1 cellular context compared by ENCODE assay signal in the genomic region with DNA sequence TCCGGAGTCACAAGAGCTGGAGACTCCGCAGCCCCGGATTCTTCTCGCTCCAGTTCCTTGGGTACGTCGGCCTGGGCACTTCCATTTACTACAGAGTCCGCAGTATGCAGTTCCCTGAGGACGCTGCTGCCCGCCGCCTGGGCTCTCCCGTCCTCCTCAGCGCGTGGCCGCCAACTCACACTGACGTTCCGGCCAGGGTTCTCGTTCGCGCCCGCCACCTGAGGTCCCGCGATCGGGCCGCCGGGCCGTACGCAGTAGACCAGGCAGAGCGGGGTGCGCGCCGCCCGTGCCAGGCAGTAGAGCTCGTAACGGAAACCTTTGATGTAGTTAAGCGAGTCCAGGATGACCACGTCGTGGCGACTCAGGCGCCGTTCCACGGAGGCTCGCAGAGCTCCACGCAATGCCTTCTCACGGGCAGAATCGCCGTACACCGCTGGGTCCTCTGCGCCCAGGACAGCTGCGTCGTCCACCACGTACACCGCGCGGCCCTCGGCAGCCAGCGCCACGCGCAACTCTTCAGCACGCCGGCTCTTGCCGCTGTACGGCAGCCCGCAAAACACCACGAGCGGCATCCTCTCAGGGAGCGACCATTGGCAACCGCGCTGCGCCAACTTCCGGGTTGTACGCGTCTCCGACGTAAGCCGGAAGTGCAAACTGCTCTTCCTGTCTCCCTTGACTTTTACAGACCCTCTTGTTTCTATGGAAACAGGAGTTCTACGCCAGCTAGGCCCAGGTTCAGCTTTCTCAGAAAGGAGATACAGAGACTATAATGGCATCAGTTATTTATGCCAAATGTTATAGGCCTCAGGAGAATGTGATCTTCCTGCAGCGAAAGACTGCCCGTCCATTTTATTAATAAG.
TF ChIP-seq lines count a peak whose summit lies in the region.

Gene KTI12 (minus strand): TSS at position 621 of the 860 bp plus-strand sequence. CDS start 49 bp downstream, at position 572.

TF ChIP-seq in K562, 482 proteins besides CTCF, POLR2A, EP300 and RAD21 (continued from another document and continues in another):
- TF ChIP-seq, protein P1, sequence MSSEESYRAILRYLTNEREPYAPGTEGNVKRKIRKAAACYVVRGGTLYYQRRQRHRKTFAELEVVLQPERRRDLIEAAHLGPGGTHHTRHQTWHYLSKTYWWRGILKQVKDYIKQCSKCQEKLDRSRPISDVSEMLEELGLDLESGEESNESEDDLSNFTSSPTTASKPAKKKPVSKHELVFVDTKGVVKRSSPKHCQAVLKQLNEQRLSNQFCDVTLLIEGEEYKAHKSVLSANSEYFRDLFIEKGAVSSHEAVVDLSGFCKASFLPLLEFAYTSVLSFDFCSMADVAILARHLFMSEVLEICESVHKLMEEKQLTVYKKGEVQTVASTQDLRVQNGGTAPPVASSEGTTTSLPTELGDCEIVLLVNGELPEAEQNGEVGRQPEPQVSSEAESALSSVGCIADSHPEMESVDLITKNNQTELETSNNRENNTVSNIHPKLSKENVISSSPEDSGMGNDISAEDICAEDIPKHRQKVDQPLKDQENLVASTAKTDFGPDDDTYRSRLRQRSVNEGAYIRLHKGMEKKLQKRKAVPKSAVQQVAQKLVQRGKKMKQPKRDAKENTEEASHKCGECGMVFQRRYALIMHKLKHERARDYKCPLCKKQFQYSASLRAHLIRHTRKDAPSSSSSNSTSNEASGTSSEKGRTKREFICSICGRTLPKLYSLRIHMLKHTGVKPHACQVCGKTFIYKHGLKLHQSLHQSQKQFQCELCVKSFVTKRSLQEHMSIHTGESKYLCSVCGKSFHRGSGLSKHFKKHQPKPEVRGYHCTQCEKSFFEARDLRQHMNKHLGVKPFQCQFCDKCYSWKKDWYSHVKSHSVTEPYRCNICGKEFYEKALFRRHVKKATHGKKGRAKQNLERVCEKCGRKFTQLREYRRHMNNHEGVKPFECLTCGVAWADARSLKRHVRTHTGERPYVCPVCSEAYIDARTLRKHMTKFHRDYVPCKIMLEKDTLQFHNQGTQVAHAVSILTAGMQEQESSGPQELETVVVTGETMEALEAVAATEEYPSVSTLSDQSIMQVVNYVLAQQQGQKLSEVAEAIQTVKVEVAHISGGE (CRISPR knock-in tag; IDR thresholded peaks at IDR 0.05), result peak in 1 of 3 experiments; percentile 86; a peak in 2 of 6 replicates
- no peak for TF ChIP-seq SMC3 (conservative IDR thresholded peaks at IDR 0.05; ENCODE audit: insufficient read depth, low read depth, low read length)
- peak; percentile 84 for TF ChIP-seq MYC (IDR thresholded peaks at IDR 0.05; ENCODE audit: low read depth, low read length)
- peak; percentile 84; the same call in 1 of the 2 replicates for TF ChIP-seq MYC (CRISPR knock-in tag; IDR thresholded peaks at IDR 0.05; ENCODE audit: borderline replicate concordance, low read depth)
- TF ChIP-seq SIN3B (IDR thresholded peaks at IDR 0.05; ENCODE audit: low read depth), result peak; percentile 67; the same call in 1 of the 2 replicates
- peak; percentile 93 for TF ChIP-seq GABPB1 (CRISPR knock-in tag; IDR thresholded peaks at IDR 0.05)
- TF ChIP-seq CEBPG (CRISPR knock-in tag; IDR thresholded peaks at IDR 0.05), result peak; percentile 67
- no peak for TF ChIP-seq CEBPG (tag; conservative IDR thresholded peaks at IDR 0.05 in 1 of 2, IDR thresholded peaks at IDR 0.05 in 1 of 2)
- peak; percentile 52 for TF ChIP-seq NEUROD1 (IDR thresholded peaks at IDR 0.05; ENCODE audit: borderline replicate concordance, low read depth, low read length, partially characterized antibody)
- TF ChIP-seq NFE2L1 (tag; IDR thresholded peaks at IDR 0.05; ENCODE audit: borderline replicate concordance, low read depth), result no peak
- TF ChIP-seq, protein P2, sequence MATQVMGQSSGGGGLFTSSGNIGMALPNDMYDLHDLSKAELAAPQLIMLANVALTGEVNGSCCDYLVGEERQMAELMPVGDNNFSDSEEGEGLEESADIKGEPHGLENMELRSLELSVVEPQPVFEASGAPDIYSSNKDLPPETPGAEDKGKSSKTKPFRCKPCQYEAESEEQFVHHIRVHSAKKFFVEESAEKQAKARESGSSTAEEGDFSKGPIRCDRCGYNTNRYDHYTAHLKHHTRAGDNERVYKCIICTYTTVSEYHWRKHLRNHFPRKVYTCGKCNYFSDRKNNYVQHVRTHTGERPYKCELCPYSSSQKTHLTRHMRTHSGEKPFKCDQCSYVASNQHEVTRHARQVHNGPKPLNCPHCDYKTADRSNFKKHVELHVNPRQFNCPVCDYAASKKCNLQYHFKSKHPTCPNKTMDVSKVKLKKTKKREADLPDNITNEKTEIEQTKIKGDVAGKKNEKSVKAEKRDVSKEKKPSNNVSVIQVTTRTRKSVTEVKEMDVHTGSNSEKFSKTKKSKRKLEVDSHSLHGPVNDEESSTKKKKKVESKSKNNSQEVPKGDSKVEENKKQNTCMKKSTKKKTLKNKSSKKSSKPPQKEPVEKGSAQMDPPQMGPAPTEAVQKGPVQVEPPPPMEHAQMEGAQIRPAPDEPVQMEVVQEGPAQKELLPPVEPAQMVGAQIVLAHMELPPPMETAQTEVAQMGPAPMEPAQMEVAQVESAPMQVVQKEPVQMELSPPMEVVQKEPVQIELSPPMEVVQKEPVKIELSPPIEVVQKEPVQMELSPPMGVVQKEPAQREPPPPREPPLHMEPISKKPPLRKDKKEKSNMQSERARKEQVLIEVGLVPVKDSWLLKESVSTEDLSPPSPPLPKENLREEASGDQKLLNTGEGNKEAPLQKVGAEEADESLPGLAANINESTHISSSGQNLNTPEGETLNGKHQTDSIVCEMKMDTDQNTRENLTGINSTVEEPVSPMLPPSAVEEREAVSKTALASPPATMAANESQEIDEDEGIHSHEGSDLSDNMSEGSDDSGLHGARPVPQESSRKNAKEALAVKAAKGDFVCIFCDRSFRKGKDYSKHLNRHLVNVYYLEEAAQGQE (CRISPR knock-in tag; IDR thresholded peaks at IDR 0.05; ENCODE audit: low read depth), result peak; percentile 79; the same call in 1 of the 2 replicates
- TF ChIP-seq SP1 (CRISPR knock-in tag; IDR thresholded peaks at IDR 0.05), result peak; percentile 82
- TF ChIP-seq ZNF77 (CRISPR knock-in tag; IDR thresholded peaks at IDR 0.05), result 0 out of 2 replicates have a peak, but pooled peaks have one; percentile 11
- TF ChIP-seq NBN (IDR thresholded peaks at IDR 0.05; ENCODE audit: low read depth), result peak; percentile 19; the same call in 1 of the 2 replicates
- 0 out of 2 replicates have a peak, but pooled peaks have one; percentile 10 for TF ChIP-seq ZNF583 (CRISPR knock-in tag; IDR thresholded peaks at IDR 0.05)
- peak; percentile 16; the same call in 1 of the 2 replicates for TF ChIP-seq SNIP1 (IDR thresholded peaks at IDR 0.05; ENCODE audit: low read depth)
- TF ChIP-seq POLR3G (IDR thresholded peaks at IDR 0.05; ENCODE audit: extremely low read depth, insufficient read length, insufficient replicate concordance), result no peak
- TF ChIP-seq, protein P3, sequence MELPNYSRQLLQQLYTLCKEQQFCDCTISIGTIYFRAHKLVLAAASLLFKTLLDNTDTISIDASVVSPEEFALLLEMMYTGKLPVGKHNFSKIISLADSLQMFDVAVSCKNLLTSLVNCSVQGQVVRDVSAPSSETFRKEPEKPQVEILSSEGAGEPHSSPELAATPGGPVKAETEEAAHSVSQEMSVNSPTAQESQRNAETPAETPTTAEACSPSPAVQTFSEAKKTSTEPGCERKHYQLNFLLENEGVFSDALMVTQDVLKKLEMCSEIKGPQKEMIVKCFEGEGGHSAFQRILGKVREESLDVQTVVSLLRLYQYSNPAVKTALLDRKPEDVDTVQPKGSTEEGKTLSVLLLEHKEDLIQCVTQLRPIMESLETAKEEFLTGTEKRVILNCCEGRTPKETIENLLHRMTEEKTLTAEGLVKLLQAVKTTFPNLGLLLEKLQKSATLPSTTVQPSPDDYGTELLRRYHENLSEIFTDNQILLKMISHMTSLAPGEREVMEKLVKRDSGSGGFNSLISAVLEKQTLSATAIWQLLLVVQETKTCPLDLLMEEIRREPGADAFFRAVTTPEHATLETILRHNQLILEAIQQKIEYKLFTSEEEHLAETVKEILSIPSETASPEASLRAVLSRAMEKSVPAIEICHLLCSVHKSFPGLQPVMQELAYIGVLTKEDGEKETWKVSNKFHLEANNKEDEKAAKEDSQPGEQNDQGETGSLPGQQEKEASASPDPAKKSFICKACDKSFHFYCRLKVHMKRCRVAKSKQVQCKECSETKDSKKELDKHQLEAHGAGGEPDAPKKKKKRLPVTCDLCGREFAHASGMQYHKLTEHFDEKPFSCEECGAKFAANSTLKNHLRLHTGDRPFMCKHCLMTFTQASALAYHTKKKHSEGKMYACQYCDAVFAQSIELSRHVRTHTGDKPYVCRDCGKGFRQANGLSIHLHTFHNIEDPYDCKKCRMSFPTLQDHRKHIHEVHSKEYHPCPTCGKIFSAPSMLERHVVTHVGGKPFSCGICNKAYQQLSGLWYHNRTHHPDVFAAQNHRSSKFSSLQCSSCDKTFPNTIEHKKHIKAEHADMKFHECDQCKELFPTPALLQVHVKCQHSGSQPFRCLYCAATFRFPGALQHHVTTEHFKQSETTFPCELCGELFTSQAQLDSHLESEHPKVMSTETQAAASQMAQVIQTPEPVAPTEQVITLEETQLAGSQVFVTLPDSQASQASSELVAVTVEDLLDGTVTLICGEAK (IDR thresholded peaks at IDR 0.05), result peak; percentile 95
- TF ChIP-seq, protein P3 (CRISPR knock-in tag; IDR thresholded peaks at IDR 0.05), result no peak
- 0 out of 2 replicates have a peak, but pooled peaks have one; percentile 60 for TF ChIP-seq THAP7 (CRISPR knock-in tag; IDR thresholded peaks at IDR 0.05)
- TF ChIP-seq CREB1 (IDR thresholded peaks at IDR 0.05), result peak; percentile 87
- peak; percentile 81 for TF ChIP-seq CREB1 (CRISPR knock-in tag; IDR thresholded peaks at IDR 0.05)
- TF ChIP-seq TEAD1 (CRISPR knock-in tag; IDR thresholded peaks at IDR 0.05), result 0 out of 4 replicates have a peak, but pooled peaks of 1 of the 2 experiments have one; percentile 80
- no peak for TF ChIP-seq ZNF764 (CRISPR knock-in tag; IDR thresholded peaks at IDR 0.05; ENCODE audit: low read depth)
- 0 out of 2 replicates have a peak, but pooled peaks have one; percentile 36 for TF ChIP-seq SMAD3 (CRISPR knock-in tag; conservative IDR thresholded peaks at IDR 0.05)
- 0 out of 2 replicates have a peak, but pooled peaks have one; percentile 18 for TF ChIP-seq ZNF445 (CRISPR knock-in tag; IDR thresholded peaks at IDR 0.05; ENCODE audit: low read depth)
- TF ChIP-seq ZNF263 (CRISPR knock-in tag; IDR thresholded peaks at IDR 0.05; ENCODE audit: borderline replicate concordance), result peak; percentile 58; the same call in 1 of the 2 replicates
- peak; percentile 79 for TF ChIP-seq THAP12 (CRISPR knock-in tag; IDR thresholded peaks at IDR 0.05)
- no peak for TF ChIP-seq EZH2 (IDR thresholded peaks at IDR 0.05; ENCODE audit: borderline replicate concordance, low read depth, low read length)
- no peak for TF ChIP-seq HNRNPK (IDR thresholded peaks at IDR 0.05; ENCODE audit: low read depth, low read length, poor library complexity, severe bottlenecking)
- no peak for TF ChIP-seq MTF1 (CRISPR knock-in tag; IDR thresholded peaks at IDR 0.05; ENCODE audit: borderline replicate concordance)
- TF ChIP-seq KDM2B (CRISPR knock-in tag; IDR thresholded peaks at IDR 0.05), result peak; percentile 35; the same call in 1 of the 2 replicates
- TF ChIP-seq DIDO1 (tag; IDR thresholded peaks at IDR 0.05; ENCODE audit: low read depth), result peak; percentile 53; the same call in 1 of the 2 replicates
- TF ChIP-seq TFAP4 (CRISPR knock-in tag; IDR thresholded peaks at IDR 0.05; ENCODE audit: borderline replicate concordance), result peak; percentile 84
- TF ChIP-seq ARID1B (IDR thresholded peaks at IDR 0.05), result no peak
